11 cellular contexts compared by ENCODE assay signal in the genomic region with DNA sequence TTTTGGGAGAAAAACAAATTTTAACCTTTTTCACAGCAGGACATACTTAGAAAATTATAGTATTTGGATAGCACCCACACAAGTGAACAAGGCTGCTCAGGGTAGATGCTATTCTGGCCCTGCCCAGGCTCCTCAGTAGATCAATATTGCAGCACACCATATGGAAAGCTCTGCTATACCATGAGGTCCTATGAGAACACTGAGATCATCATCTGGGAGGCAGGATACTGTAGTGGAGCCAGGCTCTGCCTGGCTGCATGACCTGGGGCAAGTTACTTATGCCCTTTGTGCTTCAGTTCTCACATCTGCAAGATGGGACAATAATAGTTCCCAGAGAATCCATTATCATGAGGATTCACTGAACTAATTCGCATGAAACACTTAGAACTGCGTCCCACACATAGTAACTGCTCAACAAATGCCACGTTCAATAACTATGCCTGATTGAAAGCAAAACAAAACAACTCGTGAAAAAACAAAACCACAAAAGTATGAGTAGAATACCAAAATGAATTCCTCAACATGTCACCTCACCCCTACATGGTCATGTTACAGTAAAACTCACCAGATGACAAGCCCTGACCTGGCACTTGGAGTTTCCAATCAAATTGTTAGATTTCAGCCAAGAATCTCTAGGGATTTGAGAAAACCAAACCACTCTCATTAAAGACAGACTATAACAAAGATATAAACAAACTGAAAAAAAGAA. TPM values are rescaled to one million over a fixed set of nuclear protein-coding genes. Genes with fewer than 3 reads are reported as not detected.
DNase-seq lines count a peak whose midpoint lies in the region; ATAC-seq and TF ChIP-seq lines count a peak whose summit lies in the region.
"Had no signal": no experiment of that assay in that cellular context is flagged by ENCODE, and none has a peak within 500 bp of the region (broad histone marks: within the 10 kb centered on the region; RNA-seq: fewer than 3 reads in every experiment).

No MANE protein-coding gene starts in this region.

- no peaks in the 10 kb centered on the region for H3K4me1 ChIP-seq in suprapubic skin
- H3K4me1 ChIP-seq: ascending aorta had no signal

- TF ChIP-seq POLR2A in suprapubic skin (IDR thresholded peaks at IDR 0.05), result no peak

- peak; percentile 69 for ATAC-seq in GM19452 (IDR thresholded peaks at IDR 0.05; ENCODE audit: unreplicated experiment)
- ATAC-seq: naive thymus-derived CD4-positive, alpha-beta T cell had no signal

- H3K9me3 ChIP-seq in suprapubic skin, result no peaks in the 10 kb centered on the region
- H3K9me3 ChIP-seq: ascending aorta had no signal

- TF ChIP-seq CTCF in GM12864 (IDR thresholded peaks at IDR 0.05; ENCODE audit: low read depth, low read length, missing control alignments) (no peak), suprapubic skin (IDR thresholded peaks at IDR 0.05) (no peak)

- H3K27ac ChIP-seq in suprapubic skin, result no peak overlapping the region
- H3K27ac ChIP-seq: ascending aorta had no signal

- no peaks in the 10 kb centered on the region for H3K27me3 ChIP-seq in suprapubic skin
- H3K27me3 ChIP-seq: ascending aorta had no signal

- no peak for TF ChIP-seq EP300 in suprapubic skin (IDR thresholded peaks at IDR 0.05)

- 73% methylated on average over 4 of the region's 4 CpGs for WGBS in suprapubic skin

- no peaks in the 10 kb centered on the region for H3K36me3 ChIP-seq in suprapubic skin
- H3K36me3 ChIP-seq: ascending aorta had no signal

- DNase-seq in GM12864 (ENCODE audit: low read depth) (peak; percentile 27), LHCN-M2 (ENCODE audit: low read depth) (peak; percentile 84), hepatic stellate cell (ENCODE audit: low spot score) (peak; percentile 12), suprapubic skin (ENCODE audit: low spot score in 2 of 2) (no peak), HuH-7 (ENCODE audit: low spot score) (no peak), medulla oblongata (ENCODE audit: extremely low spot score) (no peak)
- DNase-seq: naive thymus-derived CD4-positive, alpha-beta T cell; NCI-H1436; stimulated activated CD8-positive, alpha-beta memory T cell treated with anti-CD3 and anti-CD28 coated beads, Interleukin-4, amount 100 ng/mL, for 48 hours had no signal

- H3K4me3 ChIP-seq in GM12864 (ENCODE audit: low read depth, low read length), result no peak overlapping the region
- no peak overlapping the region for H3K4me3 ChIP-seq in suprapubic skin
- H3K4me3 ChIP-seq: ascending aorta had no signal

RNA-seq across cellular contexts. Expression of gene ARSB, which starts 31.9 kb away (rescaled TPM):
- total RNA-seq in LHCN-M2 (2014; rRNA removed) (21.1 and 27.3 TPM in 2 replicates), suprapubic skin (1 to 10 TPM; 3.1 to 5.1 (median 3.4) TPM)
- 10.6 TPM for polyA plus RNA-seq in LHCN-M2 (2012)

Comparison
In these comparisons a context has a peak if more than half of its experiments do, and no peak if none do; other contexts are left out.
1. DNase-seq: peak in GM12864 (single experiment), LHCN-M2 (single experiment) and hepatic stellate cell (single experiment); none in suprapubic skin (0 of 2), HuH-7 (single experiment) and medulla oblongata (single experiment).